ENCODE assay signal across 14 cellular contexts in genomic region chr7:20193242-20193777, GRCh38. TPM values are rescaled to one million over a fixed set of nuclear protein-coding genes. Genes with fewer than 3 reads are reported as not detected.
DNase-seq lines count a peak whose midpoint lies in the region; ATAC-seq, FAIRE-seq and TF ChIP-seq lines count a peak whose summit lies in the region.
"Had no signal": no experiment of that assay in that cellular context is flagged by ENCODE, and none has a peak within 500 bp of the region (broad histone marks: within the 10 kb centered on the region; RNA-seq: fewer than 3 reads in every experiment).

No MANE protein-coding gene starts in this region.

- 0% methylated on average over 1 of the region's 1 CpG for WGBS in GM12878 (ENCODE audit: insufficient coverage, insufficient replicate concordance, low lambda C conversion rate, missing lambda C conversion rate)
- 21 to 37% methylated on average over 1 of the region's 1 CpG for WGBS in esophagus squamous epithelium, 2 donors

- TF ChIP-seq EP300 in GM12878 (IDR thresholded peaks at IDR 0.05; ENCODE audit: borderline replicate concordance in 1 of 2, control insufficient read depth in 1 of 2, low read depth in 2 of 2, low read length in 2 of 2), result peak; percentile 48 to 58; a peak in 2 of 4 replicates

- peak; percentile 56 for FAIRE-seq in GM12878 (lab: Jason Lieb, UNC)

- peaks cover 18% of the 10 kb centered on the region for H3K9me3 ChIP-seq in GM12878 (replicated peaks; ENCODE audit: control insufficient read depth, insufficient read depth, low read length)
- peaks cover 0 to 11% (median 0%) of the 10 kb centered on the region in 3 donors for H3K9me3 ChIP-seq in esophagus squamous epithelium

- CTCF ChIA-PET in GM12878 (lab: Yijun Ruan, JAX), result interaction anchor here (0.5 to 3.5 kb wide), 15 partner anchors 10 to 211 kb away, joined by 3 to 21 read pairs (median 4); partner anchors contain the start of gene MACC1

- TF ChIP-seq CTCF in GM13977 (IDR thresholded peaks at IDR 0.05; ENCODE audit: extremely low read depth, insufficient read depth, missing control alignments) (no peak), GM12878 (IDR thresholded peaks at IDR 0.05 in 2 of 3, conservative IDR thresholded peaks at IDR 0.05 in 1 of 3; ENCODE audit: control insufficient read depth in 2 of 3, extremely low read depth in 1 of 3, insufficient read depth in 1 of 3, low read depth in 3 of 3, low read length in 3 of 3) (no peak), esophagus squamous epithelium (IDR thresholded peaks at IDR 0.05) (no peak)

- BruUV-seq in GM12878 (replicated peaks; lab: Mats Ljungman, UMichigan), result no TSS peak

- H3K36me3 ChIP-seq in GM12878 (ENCODE audit: control insufficient read depth in 2 of 2, insufficient read depth in 2 of 2, low read length in 1 of 2), result peaks cover 4 to 9% of the 10 kb centered on the region in 2 experiments; a peak in 3 of 4 replicates
- H3K36me3 ChIP-seq in esophagus squamous epithelium, result peaks cover 0 to 8% (median 0%) of the 10 kb centered on the region in 3 donors
- no peaks in the 10 kb centered on the region for H3K36me3 ChIP-seq in H7 (replicated peaks; ENCODE audit: control insufficient read depth, insufficient read depth, low read length)

- peak; percentile 86 for ATAC-seq in GM21390 (IDR thresholded peaks at IDR 0.05; ENCODE audit: unreplicated experiment)
- peak; percentile 61 for ATAC-seq in HG03097 (IDR thresholded peaks at IDR 0.05; ENCODE audit: low FRiP score, unreplicated experiment)
- peak; percentile 83 for ATAC-seq in GM12878
- ATAC-seq: esophagus mucosa had no signal

- no peak overlapping the region for H3K9ac ChIP-seq in GM12878 (ENCODE audit: control insufficient read depth, insufficient read depth, low read length)

- no peak overlapping the region for H3K4me3 ChIP-seq in GM12878
- H3K4me3 ChIP-seq in esophagus squamous epithelium, result no peak overlapping the region
- no peak overlapping the region for H3K4me3 ChIP-seq in H7 (ENCODE audit: insufficient read depth, low read depth, low read length)

- TF ChIP-seq POLR2A in GM12878 (IDR thresholded peaks at IDR 0.05; ENCODE audit: low read depth, low read length), result no peak
- TF ChIP-seq POLR2A in esophagus squamous epithelium (IDR thresholded peaks at IDR 0.05), result no peak

- H3K27ac ChIP-seq in GM12878 (ENCODE audit: control insufficient read depth, insufficient read depth) (peak overlapping the region; percentile 63), esophagus squamous epithelium (no peak overlapping the region)

- H4K20me1 ChIP-seq in GM12878 (ENCODE audit: control insufficient read depth, insufficient read depth), result no peaks in the 10 kb centered on the region

- no peak overlapping the region for H2AFZ ChIP-seq in GM12878 (ENCODE audit: control insufficient read depth, low read depth, low read length)

- DNase-seq in GM13977 (ENCODE audit: low spot score) (peak; percentile 30), GM12878 (ENCODE audit: low read depth, low spot score) (no peak), NCI-H82 (lab: John Stamatoyannopoulos, UW) (no peak), esophagus squamous epithelium (lab: John Stamatoyannopoulos, UW) (no peak), H7 (no peak)
- DNase-seq in activated naive CD4-positive, alpha-beta T cell treated with anti-CD3 and anti-CD28 coated beads, Interleukin-2, amount 50 U/mL, for 16 hours, result no peak
- DNase-seq: activated naive CD8-positive, alpha-beta T cell treated with anti-CD3 and anti-CD28 coated beads, Interleukin-2, amount 10 ng/mL, durations not matched to agents 7 days and 5 days; CD4-positive, CD25-positive, alpha-beta regulatory T cell; H9; NCI-H2171 treated with DMSO at 0.1 percent for 48 hours had no signal

- H3K79me2 ChIP-seq in GM12878 (ENCODE audit: control insufficient read depth, insufficient read depth, low read length), result peaks cover 45% of the 10 kb centered on the region

- intact Hi-C loops in GM12878 (cut with micrococcal nuclease; ENCODE audit: unreplicated experiment), result no loop called here
- intact Hi-C loops in esophagus squamous epithelium (cut with DNase I), result no loop called here

- SMC1A ChIA-PET in GM12878 (lab: Charles Lee; ENCODE audit: uncharacterized antibody, unreplicated experiment), result interaction anchor here (0.6 to 4.6 kb wide), 22 partner anchors 10 to 452 kb away, joined by 3 to 44 read pairs (median 8); partner anchors contain the start of gene MACC1

- POLR2A ChIA-PET in GM12878 (lab: Charles Lee), result interaction anchor here (0.7 to 2.4 kb wide), 8 partner anchors 10 to 126 kb away, joined by 3 to 12 read pairs (median 4); partner anchors contain the start of gene MACC1

- H3K4me2 ChIP-seq in GM12878 (ENCODE audit: control insufficient read depth, insufficient read depth), result peak overlapping the region; percentile 11

- RAD21 ChIA-PET in GM12878 (lab: Charles Lee; ENCODE audit: unreplicated experiment), result interaction anchor here (0.6 to 7.6 kb wide), 18 partner anchors 9 to 210 kb away, joined by 3 to 57 read pairs (median 4); partner anchors contain the start of gene MACC1

- in situ Hi-C loops in GM13977 (cut with MboI; ENCODE audit: low pct_unique_long_range_greater_than_20kb, low sequenced_read_pairs, unreplicated experiment), result no loop called here
- in situ Hi-C loops in GM12878 (cut with MboI), result no loop called here

- TF ChIP-seq RAD21 in GM12878 (IDR thresholded peaks at IDR 0.05; ENCODE audit: insufficient read depth, low read depth, low read length), result no peak

- H3K27me3 ChIP-seq in GM12878 (replicated peaks in 1 of 2; ENCODE audit: control insufficient read depth in 2 of 2, insufficient read depth in 2 of 2, low read length in 1 of 2) (no peaks in the 10 kb centered on the region), esophagus squamous epithelium (no peaks in the 10 kb centered on the region), H7 (ENCODE audit: control insufficient read depth, insufficient read depth, low read length) (no peaks in the 10 kb centered on the region)

- H3K4me1 ChIP-seq in GM12878 (ENCODE audit: control insufficient read depth, insufficient read depth, low read length) (peaks cover 24% of the 10 kb centered on the region), esophagus squamous epithelium (peaks cover 0 to 6% (median 0%) of the 10 kb centered on the region in 3 donors)

TF ChIP-seq in GM12878, 131 proteins besides CTCF, POLR2A, EP300 and RAD21 (continues in another document):
- TF ChIP-seq, protein P1, sequence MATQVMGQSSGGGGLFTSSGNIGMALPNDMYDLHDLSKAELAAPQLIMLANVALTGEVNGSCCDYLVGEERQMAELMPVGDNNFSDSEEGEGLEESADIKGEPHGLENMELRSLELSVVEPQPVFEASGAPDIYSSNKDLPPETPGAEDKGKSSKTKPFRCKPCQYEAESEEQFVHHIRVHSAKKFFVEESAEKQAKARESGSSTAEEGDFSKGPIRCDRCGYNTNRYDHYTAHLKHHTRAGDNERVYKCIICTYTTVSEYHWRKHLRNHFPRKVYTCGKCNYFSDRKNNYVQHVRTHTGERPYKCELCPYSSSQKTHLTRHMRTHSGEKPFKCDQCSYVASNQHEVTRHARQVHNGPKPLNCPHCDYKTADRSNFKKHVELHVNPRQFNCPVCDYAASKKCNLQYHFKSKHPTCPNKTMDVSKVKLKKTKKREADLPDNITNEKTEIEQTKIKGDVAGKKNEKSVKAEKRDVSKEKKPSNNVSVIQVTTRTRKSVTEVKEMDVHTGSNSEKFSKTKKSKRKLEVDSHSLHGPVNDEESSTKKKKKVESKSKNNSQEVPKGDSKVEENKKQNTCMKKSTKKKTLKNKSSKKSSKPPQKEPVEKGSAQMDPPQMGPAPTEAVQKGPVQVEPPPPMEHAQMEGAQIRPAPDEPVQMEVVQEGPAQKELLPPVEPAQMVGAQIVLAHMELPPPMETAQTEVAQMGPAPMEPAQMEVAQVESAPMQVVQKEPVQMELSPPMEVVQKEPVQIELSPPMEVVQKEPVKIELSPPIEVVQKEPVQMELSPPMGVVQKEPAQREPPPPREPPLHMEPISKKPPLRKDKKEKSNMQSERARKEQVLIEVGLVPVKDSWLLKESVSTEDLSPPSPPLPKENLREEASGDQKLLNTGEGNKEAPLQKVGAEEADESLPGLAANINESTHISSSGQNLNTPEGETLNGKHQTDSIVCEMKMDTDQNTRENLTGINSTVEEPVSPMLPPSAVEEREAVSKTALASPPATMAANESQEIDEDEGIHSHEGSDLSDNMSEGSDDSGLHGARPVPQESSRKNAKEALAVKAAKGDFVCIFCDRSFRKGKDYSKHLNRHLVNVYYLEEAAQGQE (IDR thresholded peaks at IDR 0.05; ENCODE audit: low read depth, low read length), result no peak
- TF ChIP-seq CBFB (IDR thresholded peaks at IDR 0.05; ENCODE audit: low read depth) (no peak), ZNF24 (IDR thresholded peaks at IDR 0.05) (peak; percentile 27; the same call in 1 of the 2 replicates)
- TF ChIP-seq, protein P2, sequence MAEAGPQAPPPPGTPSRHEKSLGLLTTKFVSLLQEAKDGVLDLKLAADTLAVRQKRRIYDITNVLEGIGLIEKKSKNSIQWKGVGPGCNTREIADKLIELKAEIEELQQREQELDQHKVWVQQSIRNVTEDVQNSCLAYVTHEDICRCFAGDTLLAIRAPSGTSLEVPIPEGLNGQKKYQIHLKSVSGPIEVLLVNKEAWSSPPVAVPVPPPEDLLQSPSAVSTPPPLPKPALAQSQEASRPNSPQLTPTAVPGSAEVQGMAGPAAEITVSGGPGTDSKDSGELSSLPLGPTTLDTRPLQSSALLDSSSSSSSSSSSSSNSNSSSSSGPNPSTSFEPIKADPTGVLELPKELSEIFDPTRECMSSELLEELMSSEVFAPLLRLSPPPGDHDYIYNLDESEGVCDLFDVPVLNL (IDR thresholded peaks at IDR 0.05; ENCODE audit: low read depth, low read length), result no peak

RNA-seq across cellular contexts. Expression of gene MACC1, which starts 23.9 kb away (rescaled TPM):
- total RNA-seq in GM12878 (2013; cell fraction: nucleolus; rRNA removed), result 593 and 645 TPM in 2 replicates
- 23.7 and 31.0 TPM in 2 replicates for total RNA-seq in GM12878 (2014; rRNA removed)
- 47.7 and 47.8 TPM in 2 replicates for total RNA-seq in GM12878 (2014; rRNA removed; fragmentation: Illumina TruSeq; extraction: Trizol)
- 26.6 and 27.6 TPM in 2 replicates for total RNA-seq in GM12878 (2021)
- 2.0 TPM for polyA plus RNA-seq in GM12878 (2011; ENCODE audit: low read depth)
- polyA plus RNA-seq in GM12878 (2011; rRNA removed), result 61.1 and 99.6 TPM in 2 replicates
- 20.5 and 20.6 TPM in 2 replicates for polyA plus RNA-seq in GM12878 (2011; cell fraction: cytosol; rRNA removed)
- polyA plus RNA-seq in GM12878 (2011; cell fraction: nucleus; rRNA removed), result 47.9 and 49.9 TPM in 2 replicates
- polyA plus RNA-seq in GM12878 (2012), result 2.8 and 4.0 TPM in 2 replicates
- 14.4 and 16.0 TPM in 2 replicates for polyA plus RNA-seq in GM12878 (2014; fragmentation: Illumina TruSeq; extraction: Trizol)
- polyA plus RNA-seq in GM12878 (2014; fragmentation: Nextera tagmentation; extraction: Ambion mirVana), result 10 to 100 TPM in 1 of 2 experiments, 1 to 10 TPM in 1; 6.0 to 10.9 TPM
- 6.5 and 8.0 TPM in 2 replicates for polyA plus RNA-seq in GM12878 (2014; rRNA removed)
- polyA plus RNA-seq in GM12878 (2016; fragmentation: Nextera tagmentation; extraction: Ambion mirVana), result 10 to 100 TPM in 1 of 2 experiments, 1 to 10 TPM in 1; 9.0 to 11.0 TPM
- 172 and 187 TPM in 2 replicates for polyA minus RNA-seq in GM12878 (2011; rRNA and poly(A)+ RNA removed)
- 79.0 and 99.2 TPM in 2 replicates for polyA minus RNA-seq in GM12878 (2011; cell fraction: cytosol; rRNA and poly(A)+ RNA removed)
- polyA minus RNA-seq in GM12878 (2011; cell fraction: nucleus; rRNA and poly(A)+ RNA removed), result 139 and 207 TPM in 2 replicates
- total RNA-seq in esophagus squamous epithelium, result 10 to 100 TPM; 17.4 to 32.8 (median 23.2) TPM
- total RNA-seq in H7 (2014; rRNA removed; shearing (Covaris generic)), result 0.21 and 0.67 TPM in 2 replicates
- total RNA-seq: skeletal muscle tissue had no signal

Comparison
In these comparisons a context has a peak if more than half of its experiments do, and no peak if none do; other contexts are left out.
1. RNA of gene MACC1, which starts 23.9 kb away (total RNA-seq): 17.4 to 32.8 TPM in esophagus squamous epithelium and 23.7 to 645 TPM in GM12878; 0.21 to 0.67 TPM in H7; every median in the first group is over 10 times any median in the second.
2. Peak in every context shown above with its lines, with median percentiles within 50 percentile points of each other: ATAC-seq.